ENCODE assay signal across 8 cellular contexts in genomic region chr16:57447142-57447962, GRCh38. TPM values are rescaled to one million over a fixed set of nuclear protein-coding genes. Genes with fewer than 3 reads are reported as not detected.
DNase-seq lines count a peak whose midpoint lies in the region; ATAC-seq and TF ChIP-seq lines count a peak whose summit lies in the region.

Gene CIAPIN1 (minus strand): TSS chr16:57447385. CDS start chr16:57440928, 6,457 bp downstream.
Gene COQ9 (plus strand): TSS chr16:57447479. CDS start chr16:57447506, 27 bp downstream.

- peaks cover 2% of the 10 kb centered on the region for H3K36me3 ChIP-seq in kidney epithelial cell (ENCODE audit: control insufficient read depth, insufficient read depth, low read length)

- H3K27me3 ChIP-seq in kidney epithelial cell (ENCODE audit: control insufficient read depth, insufficient read depth, low read length), result no peaks in the 10 kb centered on the region

- peak; percentile 93 for TF ChIP-seq POLR2A in GM19099 (IDR thresholded peaks at IDR 0.05; ENCODE audit: extremely low read depth, insufficient read length, low read depth)

- DNase-seq in AML-193 (lab: John Stamatoyannopoulos, UW) (peak; percentile 72 to 76), NCI-H510A (lab: John Stamatoyannopoulos, UW) (peak; percentile 94), cerebellar nuclear complex (lab: John Stamatoyannopoulos, UW) (peak; percentile 54 to 73), kidney epithelial cell (ENCODE audit: low read depth) (peak; percentile 76)
- DNase-seq in activated CD4-positive, alpha-beta T cell treated with anti-CD3 and anti-CD28 coated beads for 1 hour, result peak; percentile 91
- DNase-seq in stimulated activated CD4-positive, alpha-beta T cell treated with anti-CD3 and anti-CD28 coated beads, Interleukin-15, amount 100 ng/mL, for 24 hours, result peak; percentile 95

- peak within 1 kb of the TSS; percentile 92 for H3K4me3 ChIP-seq in kidney epithelial cell (ENCODE audit: low read depth, low read length)

- TF ChIP-seq CTCF in kidney epithelial cell (IDR thresholded peaks at IDR 0.05; ENCODE audit: insufficient read depth, low read length, poor library complexity, severe bottlenecking), result no peak

- ATAC-seq in HG03378 (IDR thresholded peaks at IDR 0.05; ENCODE audit: unreplicated experiment), result peak; percentile 78

RNA-seq across cellular contexts. Expression of gene CIAPIN1, which starts in this region (rescaled TPM):
- total RNA-seq in kidney epithelial cell, result 80.2 and 80.3 TPM in 2 replicates

RNA-seq across cellular contexts. Expression of gene COQ9, which starts in this region (rescaled TPM):
- 37.6 and 49.5 TPM in 2 replicates for total RNA-seq in kidney epithelial cell

Comparison
In these comparisons a context has a peak if more than half of its experiments do, and no peak if none do; other contexts are left out.
1. Peak in every context shown above with its lines: DNase-seq, ATAC-seq and H3K4me3 ChIP-seq.